ENCODE assay signal across 26 cellular contexts in the genomic region with DNA sequence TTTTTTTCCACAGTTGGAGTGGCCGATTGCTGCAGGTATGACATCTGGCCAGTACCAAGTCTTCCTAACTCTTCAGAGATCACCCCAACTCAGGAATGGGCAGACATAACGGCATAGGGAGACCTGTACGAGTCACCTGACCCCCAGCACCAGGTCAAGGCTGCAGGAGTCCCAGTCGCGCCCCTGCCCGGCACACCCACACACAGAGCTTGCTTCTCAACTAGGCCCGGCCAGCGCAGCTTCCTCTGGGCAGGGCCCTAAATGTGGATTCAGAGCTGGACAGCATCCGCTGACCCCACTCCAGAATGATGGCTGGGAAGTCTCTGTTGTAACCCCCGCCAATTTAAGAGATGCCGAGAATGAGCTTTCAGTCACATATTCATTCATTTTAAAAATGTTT. TPM values are rescaled to one million over a fixed set of nuclear protein-coding genes. Genes with fewer than 3 reads are reported as not detected.
DNase-seq lines count a peak whose midpoint lies in the region; ATAC-seq and TF ChIP-seq lines count a peak whose summit lies in the region.
"Had no signal": no experiment of that assay in that cellular context is flagged by ENCODE, and none has a peak within 500 bp of the region (broad histone marks: within the 10 kb centered on the region; RNA-seq: fewer than 3 reads in every experiment).

No MANE protein-coding gene starts in this region.

- no CpG with 5 or more reads among the region's 11 CpGs for WGBS in neuronal stem cell (ENCODE audit: extremely low coverage in 2 of 2, insufficient read length in 2 of 2, insufficient replicate concordance in 1 of 2), 2 donors

- no peak overlapping the region for H2BK12ac ChIP-seq in neuronal stem cell (ENCODE audit: low read length)

- H3K4ac ChIP-seq in neuronal stem cell (ENCODE audit: low read length) = no peak overlapping the region

- H2BK120ac ChIP-seq in neuronal stem cell (ENCODE audit: low read depth, low read length) = no peak overlapping the region

- H4K8ac ChIP-seq in neuronal stem cell (ENCODE audit: low read depth, low read length) = peak overlapping the region; percentile 31

- CTCF ChIA-PET in activated CD8-positive, alpha-beta memory T cell treated with anti-CD3 and anti-CD28 coated beads, Interleukin-2, amount 10 ng/mL, durations not matched to agents 7 days and 5 days (lab: Charles Lee) = no interaction called here
- CTCF ChIA-PET in activated naive CD4-positive, alpha-beta T cell treated with anti-CD3 and anti-CD28 coated beads, Interleukin-2, amount 10 ng/mL, durations not matched to agents 7 days and 5 days (lab: Charles Lee) = no interaction called here

- no peak overlapping the region for H2BK5ac ChIP-seq in neuronal stem cell (ENCODE audit: low read length)

- H4K91ac ChIP-seq in neuronal stem cell (ENCODE audit: low read depth, low read length, poor library complexity) = no peak overlapping the region

- no peak overlapping the region for H2AFZ ChIP-seq in neuronal stem cell (ENCODE audit: low read length)
- H2AFZ ChIP-seq: GM23248 had no signal

- H3K4me3 ChIP-seq in coronary artery = no peak overlapping the region
- H3K4me3 ChIP-seq in neuronal stem cell (ENCODE audit: low read length in 2 of 2) = no peak overlapping the region
- H3K4me3 ChIP-seq: A549; BLaER1 treated with 17β-estradiol and CSF1 and Interleukin-3, amounts not matched to agents 10 nM and 100 nM; GM23248 had no signal

- H3K36me3 Mint-ChIP-seq in activated CD8-positive, alpha-beta memory T cell treated with anti-CD3 and anti-CD28 coated beads, Interleukin-2, amount 10 ng/mL, durations not matched to agents 7 days and 5 days = no peaks in the 10 kb centered on the region
- H3K36me3 Mint-ChIP-seq in activated naive CD4-positive, alpha-beta T cell treated with anti-CD3 and anti-CD28 coated beads, Interleukin-2, amount 10 ng/mL, durations not matched to agents 7 days and 5 days = no peaks in the 10 kb centered on the region
- H3K36me3 Mint-ChIP-seq: CD14-positive monocyte; CD8-positive, alpha-beta memory T cell had no signal

- no peak overlapping the region for H2BK15ac ChIP-seq in neuronal stem cell (ENCODE audit: low read length)

- H3K9ac ChIP-seq in neuronal stem cell (ENCODE audit: low read depth, low read length, poor library complexity) = peak overlapping the region; percentile 56
- H3K9ac ChIP-seq: BLaER1 treated with 17β-estradiol and CSF1 and Interleukin-3, amounts not matched to agents 10 nM and 100 nM; GM23248 had no signal

- H3K23ac ChIP-seq in neuronal stem cell (ENCODE audit: low read depth, low read length, poor library complexity) = no peak overlapping the region

- no peak overlapping the region for H2AK5ac ChIP-seq in neuronal stem cell (ENCODE audit: low read depth, low read length)

- no peaks in the 10 kb centered on the region for H3K9me3 ChIP-seq in neuronal stem cell (replicated peaks in 1 of 2; ENCODE audit: control insufficient read depth in 2 of 2, insufficient read depth in 1 of 2, low read depth in 1 of 2, low read length in 2 of 2)
- H3K9me3 ChIP-seq: A549; BE2C; BLaER1 treated with 17β-estradiol and CSF1 and Interleukin-3, amounts not matched to agents 10 nM and 100 nM had no signal

- peaks cover 0 to 30% (median 11%) of the 10 kb centered on the region in 3 experiments for H3K27me3 ChIP-seq in neuronal stem cell (ENCODE audit: control insufficient read depth in 3 of 3, insufficient read depth in 3 of 3, low read depth in 1 of 3, low read length in 3 of 3)

- no peak overlapping the region for H3K14ac ChIP-seq in neuronal stem cell (ENCODE audit: low read length)

- H3K4me3 Mint-ChIP-seq in activated CD8-positive, alpha-beta memory T cell treated with anti-CD3 and anti-CD28 coated beads, Interleukin-2, amount 10 ng/mL, durations not matched to agents 7 days and 5 days = no peak overlapping the region
- no peak overlapping the region for H3K4me3 Mint-ChIP-seq in activated naive CD4-positive, alpha-beta T cell treated with anti-CD3 and anti-CD28 coated beads, Interleukin-2, amount 10 ng/mL, durations not matched to agents 7 days and 5 days
- H3K4me3 Mint-ChIP-seq: CD14-positive monocyte; CD4-positive, alpha-beta T cell; CD8-positive, alpha-beta memory T cell; H9 had no signal

- peak overlapping the region; percentile 19 for H3K18ac ChIP-seq in neuronal stem cell (ENCODE audit: low read length)

- H3K27ac ChIP-seq in coronary artery (no peak overlapping the region), neuronal stem cell (replicated peaks; ENCODE audit: low read length) (no peak overlapping the region)
- H3K27ac ChIP-seq: A549; BLaER1 treated with 17β-estradiol and CSF1 and Interleukin-3, amounts not matched to agents 10 nM and 100 nM; GM23248 had no signal

- peaks cover 0 to 3% of the 10 kb centered on the region in 2 donors for H3K4me1 ChIP-seq in neuronal stem cell (ENCODE audit: control insufficient read depth in 2 of 2, insufficient read depth in 1 of 2, low read depth in 1 of 2, low read length in 2 of 2)
- H3K4me1 ChIP-seq: A549, BE2C had no signal

- TF ChIP-seq CTCF in coronary artery (IDR thresholded peaks at IDR 0.05) = no peak

- no peaks in the 10 kb centered on the region for H3K4me1 Mint-ChIP-seq in activated CD8-positive, alpha-beta memory T cell treated with anti-CD3 and anti-CD28 coated beads, Interleukin-2, amount 10 ng/mL, durations not matched to agents 7 days and 5 days
- no peaks in the 10 kb centered on the region for H3K4me1 Mint-ChIP-seq in activated naive CD4-positive, alpha-beta T cell treated with anti-CD3 and anti-CD28 coated beads, Interleukin-2, amount 10 ng/mL, durations not matched to agents 7 days and 5 days
- H3K4me1 Mint-ChIP-seq: CD8-positive, alpha-beta memory T cell had no signal

- peak; percentile 22 for DNase-seq in activated CD8-positive, alpha-beta memory T cell treated with anti-CD3 and anti-CD28 coated beads, Interleukin-2, amount 50 U/mL, for 48 hours
- DNase-seq in activated CD8-positive, alpha-beta memory T cell treated with anti-CD3 and anti-CD28 coated beads, Interleukin-2, amount 10 ng/mL, durations not matched to agents 7 days and 5 days = no peak
- DNase-seq in coronary artery (ENCODE audit: low spot score) (peak; percentile 22), neuronal stem cell (ENCODE audit: low spot score) (no peak), NCI-H345 treated with DMSO at 0.1 percent for 48 hours (lab: John Stamatoyannopoulos, UW; ENCODE audit: unreplicated experiment) (no peak), COLO829 (ENCODE audit: low spot score) (no peak)
- DNase-seq in activated naive CD4-positive, alpha-beta T cell treated with anti-CD3 and anti-CD28 coated beads, Interleukin-2, amount 10 ng/mL, durations not matched to agents 7 days and 5 days = no peak
- DNase-seq: 8988T; ACHN; AML-193; BE2C; Calu3; CD4-positive, alpha-beta T cell; CD8-positive, alpha-beta memory T cell; COR-L47; DMS53; DMS79 treated with DMSO at 0.1 percent for 48 hours; GF-D8; GM23248; H9 had no signal

- H3K36me3 ChIP-seq in neuronal stem cell (replicated peaks in 1 of 2; ENCODE audit: control insufficient read depth in 2 of 2, insufficient read depth in 2 of 2, low read length in 2 of 2) = peaks cover 0 to 1% of the 10 kb centered on the region in 2 donors
- H3K36me3 ChIP-seq: BE2C; BLaER1 treated with 17β-estradiol and CSF1 and Interleukin-3, amounts not matched to agents 10 nM and 100 nM had no signal

- H3K27ac Mint-ChIP-seq in activated CD8-positive, alpha-beta memory T cell treated with anti-CD3 and anti-CD28 coated beads, Interleukin-2, amount 10 ng/mL, durations not matched to agents 7 days and 5 days = no peak overlapping the region
- no peak overlapping the region for H3K27ac Mint-ChIP-seq in activated naive CD4-positive, alpha-beta T cell treated with anti-CD3 and anti-CD28 coated beads, Interleukin-2, amount 10 ng/mL, durations not matched to agents 7 days and 5 days
- H3K27ac Mint-ChIP-seq: CD14-positive monocyte; CD4-positive, alpha-beta T cell; CD8-positive, alpha-beta memory T cell; H9 had no signal

- H3K4me2 ChIP-seq in neuronal stem cell (ENCODE audit: insufficient read depth, low read length, poor library complexity, severe bottlenecking) = no peak overlapping the region
- H3K4me2 ChIP-seq: A549; BLaER1 treated with 17β-estradiol and CSF1 and Interleukin-3, amounts not matched to agents 10 nM and 100 nM had no signal

- no peak for ATAC-seq in activated CD8-positive, alpha-beta memory T cell treated with anti-CD3 and anti-CD28 coated beads, Interleukin-2, amount 10 ng/mL, durations not matched to agents 7 days and 5 days
- ATAC-seq: A549, HCT116 had no signal

- H3K27me3 Mint-ChIP-seq in activated CD8-positive, alpha-beta memory T cell treated with anti-CD3 and anti-CD28 coated beads, Interleukin-2, amount 10 ng/mL, durations not matched to agents 7 days and 5 days = peaks cover 19% of the 10 kb centered on the region
- peaks cover 25% of the 10 kb centered on the region for H3K27me3 Mint-ChIP-seq in activated naive CD4-positive, alpha-beta T cell treated with anti-CD3 and anti-CD28 coated beads, Interleukin-2, amount 10 ng/mL, durations not matched to agents 7 days and 5 days

- no peaks in the 10 kb centered on the region for H3K9me3 Mint-ChIP-seq in activated CD8-positive, alpha-beta memory T cell treated with anti-CD3 and anti-CD28 coated beads, Interleukin-2, amount 10 ng/mL, durations not matched to agents 7 days and 5 days (ENCODE audit: low read depth)
- H3K9me3 Mint-ChIP-seq in activated naive CD4-positive, alpha-beta T cell treated with anti-CD3 and anti-CD28 coated beads, Interleukin-2, amount 10 ng/mL, durations not matched to agents 7 days and 5 days = no peaks in the 10 kb centered on the region
- H3K9me3 Mint-ChIP-seq: CD14-positive monocyte; CD4-positive, alpha-beta T cell; H9 had no signal

- peaks cover 1% of the 10 kb centered on the region for H3K79me1 ChIP-seq in neuronal stem cell (ENCODE audit: low read depth, low read length)

RNA-seq across cellular contexts. Expression of gene CLDN14, which starts 58.8 kb away (rescaled TPM):
- total RNA-seq in activated CD8-positive, alpha-beta memory T cell treated with anti-CD3 and anti-CD28 coated beads, Interleukin-2, amount 10 ng/mL, durations not matched to agents 7 days and 5 days = not detected
- polyA plus RNA-seq in neuronal stem cell (2013, experiment 1 of 2) = not detected
- polyA plus RNA-seq in neuronal stem cell (2013, experiment 2 of 2) = not detected
- total RNA-seq: Calu3; CD4-positive, alpha-beta T cell; CD8-positive, alpha-beta memory T cell; G401; GM23248; H4; H9 had no signal
- polyA plus RNA-seq: A549; CD14-positive monocyte; CD8-positive, alpha-beta memory T cell; GM23248 had no signal

Comparison
In these comparisons a context has a peak if more than half of its experiments do, and no peak if none do; other contexts are left out.
1. DNase-seq: peak in activated CD8-positive, alpha-beta memory T cell treated with anti-CD3 and anti-CD28 coated beads, Interleukin-2, amount 50 U/mL, for 48 hours (single experiment) and coronary artery (single experiment); none in activated CD8-positive, alpha-beta memory T cell treated with anti-CD3 and anti-CD28 coated beads, Interleukin-2, amount 10 ng/mL, durations not matched to agents 7 days and 5 days (single experiment), neuronal stem cell (single experiment), NCI-H345 treated with DMSO at 0.1 percent for 48 hours (single experiment), COLO829 (single experiment) and activated naive CD4-positive, alpha-beta T cell treated with anti-CD3 and anti-CD28 coated beads, Interleukin-2, amount 10 ng/mL, durations not matched to agents 7 days and 5 days (single experiment).